ENCODE assay signal across 1 cellular context in genomic region chr11:71889181-71889872, GRCh38.
TF ChIP-seq lines count a peak whose summit lies in the region.

No MANE protein-coding gene starts in this region.

TF ChIP-seq in H1, 55 proteins besides CTCF, POLR2A, EP300 and RAD21:
- TF ChIP-seq E2F6 (IDR thresholded peaks at IDR 0.05) (peak; percentile 42; the same call in 1 of the 2 replicates), MAX (IDR thresholded peaks at IDR 0.05) (peak; percentile 52)
